8 cellular contexts compared by ENCODE assay signal in the genomic region with DNA sequence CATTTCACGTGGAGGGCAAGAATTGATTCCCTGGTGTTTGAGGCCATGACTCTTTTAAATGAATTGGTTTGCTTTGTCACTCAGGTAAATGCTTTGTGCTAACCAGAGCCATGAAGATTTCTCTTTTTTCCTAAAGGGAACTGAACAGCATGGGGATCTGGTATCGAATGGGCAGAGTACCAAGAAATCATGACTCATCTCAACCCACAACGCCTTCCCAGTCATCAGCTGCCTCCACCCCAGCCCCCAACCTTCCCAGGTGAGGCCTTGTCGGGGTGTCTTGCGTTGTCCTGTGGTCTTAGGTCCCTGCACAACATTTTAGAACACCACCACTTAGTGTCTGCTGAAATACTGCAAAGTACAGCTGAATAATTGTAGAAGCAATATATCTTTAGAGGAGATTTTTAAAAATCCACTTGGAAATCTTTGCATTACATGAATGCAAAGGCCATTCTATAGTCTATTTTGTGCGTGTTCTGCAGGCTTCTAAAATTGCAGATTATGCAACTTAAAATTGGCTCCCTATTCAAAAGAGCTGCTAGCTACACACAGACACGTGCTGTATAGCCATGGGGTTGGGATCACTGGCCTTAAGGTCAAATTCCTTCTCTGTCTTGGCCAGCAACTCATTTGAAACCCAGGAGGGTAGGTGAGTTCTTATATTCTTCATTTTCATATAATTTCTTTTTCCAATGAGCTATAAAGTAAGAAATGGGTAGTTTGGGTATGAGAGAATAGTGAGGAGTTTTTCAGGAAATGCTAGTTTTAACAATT.
DNase-seq lines count a peak whose midpoint lies in the region; ATAC-seq, FAIRE-seq and TF ChIP-seq lines count a peak whose summit lies in the region.

No MANE protein-coding gene starts in this region.

- H2AFZ ChIP-seq in keratinocyte (ENCODE audit: control insufficient read depth, low read length), result no peak overlapping the region

- H3K27me3 Mint-ChIP-seq in activated naive CD8-positive, alpha-beta T cell, result no peaks in the 10 kb centered on the region
- no peaks in the 10 kb centered on the region for H3K27me3 Mint-ChIP-seq in mesothelial cell of epicardium (ENCODE audit: low read depth)

- no peak for ATAC-seq in HG03521 (IDR thresholded peaks at IDR 0.05; ENCODE audit: unreplicated experiment)

- H3K4me1 ChIP-seq in keratinocyte (ENCODE audit: control insufficient read depth, extremely low read depth, insufficient read depth, low read length), result peaks cover 25% of the 10 kb centered on the region

- DNase-seq in AG08396 (ENCODE audit: low spot score), result peak; percentile 56
- peak; percentile 36 for DNase-seq in HK-2 (ENCODE audit: unreplicated experiment)
- DNase-seq in keratinocyte (ENCODE audit: low read depth, low spot score), result peak; percentile 26
- no peak for DNase-seq in SKM-1 treated with dmso at 0.1 percent for 144 hours (lab: John Stamatoyannopoulos, UW; ENCODE audit: unreplicated experiment)
- DNase-seq in mesothelial cell of epicardium (ENCODE audit: low spot score in 2 of 2, unreplicated experiment in 2 of 2), result no peak
- DNase-seq in GOT3 (lab: John Stamatoyannopoulos, UW), result no peak

- no peaks in the 10 kb centered on the region for H3K9me1 ChIP-seq in keratinocyte (ENCODE audit: control insufficient read depth, extremely low read depth, insufficient read depth, low read length)

- H3K4me3 Mint-ChIP-seq in activated naive CD8-positive, alpha-beta T cell, result peak overlapping the region; percentile 11
- no peak overlapping the region for H3K4me3 Mint-ChIP-seq in mesothelial cell of epicardium

- no peaks in the 10 kb centered on the region for H3K9me3 Mint-ChIP-seq in activated naive CD8-positive, alpha-beta T cell (ENCODE audit: low read depth)
- H3K9me3 Mint-ChIP-seq in mesothelial cell of epicardium, result no peaks in the 10 kb centered on the region

- no peak overlapping the region for H3K9ac ChIP-seq in keratinocyte (ENCODE audit: control insufficient read depth, extremely low read depth, insufficient read depth, low read length)

- H3K79me2 ChIP-seq in keratinocyte (ENCODE audit: control insufficient read depth, insufficient read depth, low read length), result no peaks in the 10 kb centered on the region

- H3K36me3 ChIP-seq in keratinocyte (ENCODE audit: control insufficient read depth in 2 of 2, extremely low read depth in 1 of 2, insufficient read depth in 2 of 2, low read length in 2 of 2), result peaks cover 0 to 1% of the 10 kb centered on the region in 2 experiments

- no peak overlapping the region for H3K4me3 ChIP-seq in keratinocyte (ENCODE audit: control insufficient read depth in 2 of 3, extremely low read depth in 1 of 3, insufficient read depth in 2 of 3, low read depth in 1 of 3, low read length in 3 of 3)

- dilution Hi-C loops in keratinocyte (cut with MboI; ENCODE audit: extremely low pct_ligation_motif_present, low sequenced_read_pairs), result loop anchor here (5.0 kb wide), 1 partner anchor 78 kb away; no protein-coding TSS in a partner anchor

- peak; percentile 96 for FAIRE-seq in keratinocyte (lab: Jason Lieb, UNC)

- peaks cover 9% of the 10 kb centered on the region for H3K36me3 Mint-ChIP-seq in activated naive CD8-positive, alpha-beta T cell
- peaks cover 25% of the 10 kb centered on the region for H3K36me3 Mint-ChIP-seq in mesothelial cell of epicardium

- no peaks in the 10 kb centered on the region for H3K9me3 ChIP-seq in keratinocyte (ENCODE audit: control insufficient read depth, low read depth, low read length)

- H3K27ac Mint-ChIP-seq in activated naive CD8-positive, alpha-beta T cell, result no peak overlapping the region
- no peak overlapping the region for H3K27ac Mint-ChIP-seq in mesothelial cell of epicardium

- no peak overlapping the region for H3K27ac ChIP-seq in keratinocyte (ENCODE audit: control insufficient read depth, insufficient read depth, low read length)

- peaks cover 59% of the 10 kb centered on the region for H3K4me1 Mint-ChIP-seq in activated naive CD8-positive, alpha-beta T cell (ENCODE audit: low read depth)
- H3K4me1 Mint-ChIP-seq in mesothelial cell of epicardium, result peaks cover 6% of the 10 kb centered on the region

- H3K27me3 ChIP-seq in keratinocyte (ENCODE audit: control insufficient read depth, extremely low read depth, insufficient read depth, low read length), result no peaks in the 10 kb centered on the region

- no peak overlapping the region for H3K4me2 ChIP-seq in keratinocyte (ENCODE audit: control insufficient read depth, extremely low read depth, insufficient read depth, low read depth, low read length)

- TF ChIP-seq CTCF in keratinocyte (optimal IDR thresholded peaks at IDR 0.05 in 1 of 3, IDR thresholded peaks at IDR 0.05 in 1 of 3, conservative IDR thresholded peaks at IDR 0.05 in 1 of 3; ENCODE audit: extremely low read depth in 1 of 3, insufficient read depth in 2 of 3, low read length in 3 of 3), result no peak
- TF ChIP-seq CTCF in mesothelial cell of epicardium (IDR thresholded peaks at IDR 0.05; ENCODE audit: unreplicated experiment), result no peak

- H4K20me1 ChIP-seq in keratinocyte (ENCODE audit: control insufficient read depth, extremely low read depth, insufficient read depth, low read length), result no peaks in the 10 kb centered on the region

Comparison
In these comparisons a context has a peak if more than half of its experiments do, and no peak if none do; other contexts are left out.
1. DNase-seq: peak in AG08396 (single experiment), HK-2 (single experiment) and keratinocyte (single experiment); none in SKM-1 treated with dmso at 0.1 percent for 144 hours (single experiment), mesothelial cell of epicardium (0 of 2) and GOT3 (single experiment).